17 cellular contexts compared by ENCODE assay signal in the genomic region with DNA sequence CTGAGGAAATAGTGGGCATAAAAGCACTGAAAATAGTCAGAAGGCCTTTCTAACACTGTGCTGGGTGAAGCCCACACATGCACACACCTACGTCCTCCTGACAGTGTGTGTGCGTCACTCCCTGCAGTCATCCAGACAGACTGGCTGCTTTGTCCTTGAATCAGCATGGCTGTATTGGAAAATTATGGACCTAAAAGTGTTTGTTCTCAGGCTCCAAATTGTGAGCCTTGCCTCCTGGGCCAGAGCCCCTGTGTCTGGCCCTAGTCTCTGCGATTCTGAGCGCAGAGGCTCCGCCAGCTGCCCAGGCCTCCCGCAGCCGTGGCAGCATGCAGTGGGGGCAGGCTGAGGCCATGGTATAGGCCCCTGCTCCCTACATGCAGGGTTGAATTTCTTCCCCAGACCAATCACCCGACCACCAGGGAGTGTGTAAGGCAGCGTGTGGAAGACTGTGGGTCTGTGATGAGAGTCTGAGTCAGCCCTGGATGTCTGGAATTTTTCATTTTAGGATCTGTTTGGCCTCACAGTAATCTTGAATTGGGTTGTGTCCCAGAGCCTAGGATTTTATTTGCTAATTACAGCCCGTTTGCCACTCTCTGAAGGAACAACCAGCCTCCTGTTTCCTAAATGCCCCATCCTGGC.
DNase-seq lines count a peak whose midpoint lies in the region; ATAC-seq and TF ChIP-seq lines count a peak whose summit lies in the region.
"Had no signal": no experiment of that assay in that cellular context is flagged by ENCODE, and none has a peak within 500 bp of the region (broad histone marks: within the 10 kb centered on the region; RNA-seq: fewer than 3 reads in every experiment).

No MANE protein-coding gene starts in this region.

- peak overlapping the region; percentile 36 for H3K23ac ChIP-seq in IMR-90 (ENCODE audit: low read depth, low read length)

- intact Hi-C loops in IMR-90 (cut with micrococcal nuclease): no loop called here

- no peak; the same call in 1 of the 2 replicates for TF ChIP-seq RAD21 in IMR-90 (IDR thresholded peaks at IDR 0.05; ENCODE audit: low read length)

- peak overlapping the region; percentile 30 for H4K5ac ChIP-seq in IMR-90 (ENCODE audit: low read depth, low read length)

- no CpG with 5 or more reads among the region's 10 CpGs for WGBS in IMR-90 (ENCODE audit: extremely low coverage in 2 of 2, insufficient read length in 1 of 2), 2 experiments

- peaks cover 10 to 14% of the 10 kb centered on the region in 2 experiments; a peak in 2 of 4 replicates for H3K79me1 ChIP-seq in IMR-90 (ENCODE audit: low read depth in 1 of 2, low read length in 2 of 2)

- peak overlapping the region; percentile 84 for H2AFZ ChIP-seq in IMR-90 (replicated peaks; ENCODE audit: low read length, poor library complexity)

- H3K9me1 ChIP-seq in IMR-90 (ENCODE audit: insufficient read depth, low read length): peaks cover 7% of the 10 kb centered on the region; the same call in 1 of the 2 replicates

- H2BK15ac ChIP-seq in IMR-90 (ENCODE audit: low read depth, low read length): peak overlapping the region; percentile 62; the same call in 2 of the 3 replicates

- H3K9me3 ChIP-seq in IMR-90 (ENCODE audit: control insufficient read depth, insufficient read depth, low read length) (no peaks in the 10 kb centered on the region), Peyer's patch (no peaks in the 10 kb centered on the region)

- H3K27me3 Mint-ChIP-seq in neural crest cell (ENCODE audit: low read depth): no peaks in the 10 kb centered on the region
- H3K27me3 Mint-ChIP-seq: stimulated activated naive CD8-positive, alpha-beta T cell treated with anti-CD3 and anti-CD28 coated beads, Interleukin-15, Interleukin-2, amounts not matched to agents 100 ng/mL and 50 ng/mL, for 24 hours had no signal

- TF ChIP-seq CTCF in IMR-90 (conservative IDR thresholded peaks at IDR 0.05; ENCODE audit: low read depth, low read length): no peak
- TF ChIP-seq CTCF in epithelial cell of esophagus (IDR thresholded peaks at IDR 0.05; ENCODE audit: insufficient read depth, low read depth, low read length, missing control alignments): no peak
- no peak for TF ChIP-seq CTCF in neural crest cell (conservative IDR thresholded peaks at IDR 0.05)
- no peak for TF ChIP-seq CTCF in Peyer's patch (IDR thresholded peaks at IDR 0.05)

- H2BK120ac ChIP-seq in IMR-90 (ENCODE audit: low read depth, low read length): peak overlapping the region; percentile 85

- DNase-seq in A172 (ENCODE audit: low spot score): peak; percentile 20
- peak; percentile 95 for DNase-seq in IMR-90
- peak; percentile 15 for DNase-seq in epithelial cell of esophagus (ENCODE audit: low read depth)
- no peak for DNase-seq in neural crest cell (ENCODE audit: low read depth, low spot score)
- no peak for DNase-seq in Peyer's patch
- DNase-seq in amniotic stem cell (lab: John Stamatoyannopoulos, UW): no peak
- DNase-seq in SW480 (ENCODE audit: low spot score): no peak
- DNase-seq in NCI-H1694 (lab: John Stamatoyannopoulos, UW): no peak
- DNase-seq: activated CD4-positive, CD25-positive, alpha-beta regulatory T cell treated with anti-CD3 and anti-CD28 coated beads, Interleukin-2, amount 50 U/mL, for 72 hours; activated naive CD4-positive, alpha-beta T cell; GDM1; left ventricle myocardium inferior; NCI-H2171 treated with DMSO at 0.1 percent for 48 hours; Right ventricle myocardium superior; spleen had no signal

- ATAC-seq in IMR-90 (ENCODE audit: low read depth): peak; percentile 97

- H3K27me3 ChIP-seq in IMR-90 (ENCODE audit: control insufficient read depth, insufficient read depth, low read length): no peaks in the 10 kb centered on the region
- no peaks in the 10 kb centered on the region for H3K27me3 ChIP-seq in Peyer's patch
- H3K27me3 ChIP-seq: spleen had no signal

- H3K27ac ChIP-seq in IMR-90 (ENCODE audit: insufficient read depth, low read length): peak overlapping the region; percentile 77
- peak overlapping the region in 2 of 4 donors; percentile 16 to 48 for H3K27ac ChIP-seq in Peyer's patch
- H3K27ac ChIP-seq: epithelial cell of prostate, left ventricle myocardium inferior, spleen had no signal

- peak overlapping the region; percentile 71 for H2BK5ac ChIP-seq in IMR-90 (ENCODE audit: low read depth, low read length, poor library complexity, severe bottlenecking)

- no peak overlapping the region for H3K4me3 ChIP-seq in IMR-90 (ENCODE audit: insufficient read depth, low read depth, low read length)
- no peak overlapping the region for H3K4me3 ChIP-seq in epithelial cell of esophagus (ENCODE audit: low read length)
- no peak overlapping the region for H3K4me3 ChIP-seq in Peyer's patch
- H3K4me3 ChIP-seq: left ventricle myocardium inferior, spleen had no signal

- H4K91ac ChIP-seq in IMR-90 (ENCODE audit: insufficient read depth, low read depth, low read length): peak overlapping the region; percentile 87

- H3K56ac ChIP-seq in IMR-90 (ENCODE audit: extremely low read depth, insufficient read depth, low read length): peak overlapping the region; percentile 59

- H4K8ac ChIP-seq in IMR-90 (ENCODE audit: low read depth in 2 of 2, low read length in 2 of 2): peak overlapping the region; percentile 64 to 72

- peak overlapping the region; percentile 79 for H3K4ac ChIP-seq in IMR-90 (ENCODE audit: low read depth, low read length)

- H3K18ac ChIP-seq in IMR-90 (ENCODE audit: low read depth, low read length): peak overlapping the region; percentile 21

- peak overlapping the region; percentile 50 for H3K27ac Mint-ChIP-seq in neural crest cell (ENCODE audit: unreplicated experiment)
- H3K27ac Mint-ChIP-seq: stimulated activated naive CD8-positive, alpha-beta T cell treated with anti-CD3 and anti-CD28 coated beads, Interleukin-15, Interleukin-2, amounts not matched to agents 100 ng/mL and 50 ng/mL, for 24 hours had no signal

- H3K4me3 Mint-ChIP-seq in neural crest cell: no peak overlapping the region
- H3K4me3 Mint-ChIP-seq: stimulated activated naive CD8-positive, alpha-beta T cell treated with anti-CD3 and anti-CD28 coated beads, Interleukin-15, Interleukin-2, amounts not matched to agents 100 ng/mL and 50 ng/mL, for 24 hours had no signal

- H3K14ac ChIP-seq in IMR-90 (replicated peaks; ENCODE audit: low read depth, low read length): peak overlapping the region; percentile 81

- TF ChIP-seq POLR2A in IMR-90 (IDR thresholded peaks at IDR 0.05; ENCODE audit: low read depth, low read length) (peak; percentile 48), Peyer's patch (IDR thresholded peaks at IDR 0.05) (no peak)

- peaks cover 40% of the 10 kb centered on the region for H3K36me3 Mint-ChIP-seq in neural crest cell (ENCODE audit: low read depth)

- POLR2A ChIA-PET in IMR-90 (lab: Charles Lee; ENCODE audit: unreplicated experiment): no interaction called here

- peak overlapping the region; percentile 35 for H2BK20ac ChIP-seq in IMR-90 (ENCODE audit: low read depth, low read length)

- peak overlapping the region; percentile 10; the same call in 1 of the 2 replicates for H3K9ac ChIP-seq in IMR-90 (ENCODE audit: low read depth, low read length)

- CTCF ChIA-PET in IMR-90 (lab: Yijun Ruan, JAX): no interaction called here

- peaks cover 5% of the 10 kb centered on the region for H3K9me3 Mint-ChIP-seq in neural crest cell

- peaks cover 12% of the 10 kb centered on the region for H3K4me1 ChIP-seq in IMR-90 (ENCODE audit: control insufficient read depth, insufficient read depth, low read length)
- H3K4me1 ChIP-seq in Peyer's patch: no peaks in the 10 kb centered on the region
- H3K4me1 ChIP-seq: left ventricle myocardium inferior, spleen had no signal

- BruUV-seq in IMR-90 (replicated peaks; lab: Mats Ljungman, UMichigan): no TSS peak

- no peaks in the 10 kb centered on the region for H3K4me1 Mint-ChIP-seq in neural crest cell

- H3K36me3 ChIP-seq in IMR-90 (ENCODE audit: control insufficient read depth, insufficient read depth, low read length): 0 out of 2 replicates have a peak, but pooled peaks cover 4% of the 10 kb centered on the region
- no peaks in the 10 kb centered on the region for H3K36me3 ChIP-seq in Peyer's patch
- H3K36me3 ChIP-seq: left ventricle myocardium inferior had no signal

- dilution Hi-C loops in IMR-90 (cut with HindIII; ENCODE audit: low sequenced_read_pairs, unreplicated experiment): no loop called here

- in situ Hi-C loops in IMR-90 (cut with MboI; ENCODE audit: low sequenced_read_pairs): no loop called here

- 0 out of 2 replicates have a peak overlapping the region, but pooled peaks have one; percentile 2 for H3K4me2 ChIP-seq in IMR-90 (ENCODE audit: low read depth, low read length)

- no peaks in the 10 kb centered on the region for H4K20me1 ChIP-seq in IMR-90 (ENCODE audit: insufficient read depth, low read length)

- H2AK9ac ChIP-seq in IMR-90 (replicated peaks; ENCODE audit: low read depth, low read length, poor library complexity): peak overlapping the region; percentile 74

- peak overlapping the region; percentile 88 for H2AK5ac ChIP-seq in IMR-90 (ENCODE audit: low read depth, low read length)

TF ChIP-seq in IMR-90, 13 proteins besides CTCF, POLR2A, EP300 and RAD21 (continues in another document):
- TF ChIP-seq, protein P1, sequence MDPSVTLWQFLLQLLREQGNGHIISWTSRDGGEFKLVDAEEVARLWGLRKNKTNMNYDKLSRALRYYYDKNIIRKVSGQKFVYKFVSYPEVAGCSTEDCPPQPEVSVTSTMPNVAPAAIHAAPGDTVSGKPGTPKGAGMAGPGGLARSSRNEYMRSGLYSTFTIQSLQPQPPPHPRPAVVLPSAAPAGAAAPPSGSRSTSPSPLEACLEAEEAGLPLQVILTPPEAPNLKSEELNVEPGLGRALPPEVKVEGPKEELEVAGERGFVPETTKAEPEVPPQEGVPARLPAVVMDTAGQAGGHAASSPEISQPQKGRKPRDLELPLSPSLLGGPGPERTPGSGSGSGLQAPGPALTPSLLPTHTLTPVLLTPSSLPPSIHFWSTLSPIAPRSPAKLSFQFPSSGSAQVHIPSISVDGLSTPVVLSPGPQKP (IDR thresholded peaks at IDR 0.05; ENCODE audit: borderline replicate concordance, low read depth, low read length): no peak
- no peak for TF ChIP-seq MAFK (IDR thresholded peaks at IDR 0.05; ENCODE audit: low read depth, low read length)
- TF ChIP-seq, protein P2, sequence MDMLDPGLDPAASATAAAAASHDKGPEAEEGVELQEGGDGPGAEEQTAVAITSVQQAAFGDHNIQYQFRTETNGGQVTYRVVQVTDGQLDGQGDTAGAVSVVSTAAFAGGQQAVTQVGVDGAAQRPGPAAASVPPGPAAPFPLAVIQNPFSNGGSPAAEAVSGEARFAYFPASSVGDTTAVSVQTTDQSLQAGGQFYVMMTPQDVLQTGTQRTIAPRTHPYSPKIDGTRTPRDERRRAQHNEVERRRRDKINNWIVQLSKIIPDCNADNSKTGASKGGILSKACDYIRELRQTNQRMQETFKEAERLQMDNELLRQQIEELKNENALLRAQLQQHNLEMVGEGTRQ (IDR thresholded peaks at IDR 0.05; ENCODE audit: low read depth, low read length): no peak
- no peak for TF ChIP-seq NFE2L2 (IDR thresholded peaks at IDR 0.05; ENCODE audit: low read depth, low read length)
- TF ChIP-seq FOS (IDR thresholded peaks at IDR 0.05; ENCODE audit: low read depth, low read length): peak; percentile 69
- no peak for TF ChIP-seq SMC3 (IDR thresholded peaks at IDR 0.05; ENCODE audit: low read depth, low read length)
- TF ChIP-seq CHD1 (IDR thresholded peaks at IDR 0.05; ENCODE audit: low read depth, low read length): no peak

Comparison
In these comparisons a context has a peak if more than half of its experiments do, and no peak if none do; other contexts are left out.
1. DNase-seq: peak in A172 (single experiment), IMR-90 (single experiment) and epithelial cell of esophagus (single experiment); none in neural crest cell (single experiment), Peyer's patch (0 of 3), amniotic stem cell (single experiment), SW480 (single experiment) and NCI-H1694 (single experiment).